ENCODE assay signal across 14 cellular contexts in the genomic region with DNA sequence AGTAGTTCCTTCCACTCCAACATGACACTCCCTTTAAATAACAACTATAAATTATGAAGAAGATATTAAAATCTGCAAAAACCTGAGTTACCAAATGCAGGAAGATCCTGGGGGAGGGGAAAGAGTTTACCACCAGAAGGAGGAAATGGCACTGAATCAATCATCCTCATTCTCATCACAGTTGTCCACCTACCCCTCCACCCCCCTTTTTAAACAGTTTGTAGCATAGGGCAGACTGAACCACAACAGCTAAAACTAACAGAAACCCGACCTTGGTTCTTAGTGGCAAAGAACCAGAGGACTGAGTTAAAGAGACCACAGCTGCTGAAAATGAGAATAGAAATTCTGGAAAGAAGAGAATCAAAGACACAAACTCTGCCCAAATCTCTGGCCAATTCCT.
DNase-seq lines count a peak whose midpoint lies in the region; ATAC-seq, FAIRE-seq and TF ChIP-seq lines count a peak whose summit lies in the region.
"Had no signal": no experiment of that assay in that cellular context is flagged by ENCODE, and none has a peak within 500 bp of the region (broad histone marks: within the 10 kb centered on the region; RNA-seq: fewer than 3 reads in every experiment).

No MANE protein-coding gene starts in this region.

- CTCF ChIA-PET in activated CD4-positive, alpha-beta memory T cell treated with anti-CD3 and anti-CD28 coated beads, Interleukin-2, amount 10 ng/mL, durations not matched to agents 7 days and 5 days (lab: Charles Lee), result no interaction called here
- CTCF ChIA-PET in activated CD4-positive, alpha-beta memory T cell treated with anti-CD3 and anti-CD28 coated beads for 36 hours (lab: Charles Lee), result interaction anchor here (0.6 to 1.1 kb wide), 2 partner anchors 10 to 54 kb away, joined by 3 to 5 read pairs; no protein-coding TSS in a partner anchor

- H3K4me3 Mint-ChIP-seq in activated CD4-positive, alpha-beta memory T cell treated with anti-CD3 and anti-CD28 coated beads, Interleukin-2, amount 10 ng/mL, durations not matched to agents 7 days and 5 days, result no peak overlapping the region
- H3K4me3 Mint-ChIP-seq in activated CD4-positive, alpha-beta memory T cell treated with anti-CD3 and anti-CD28 coated beads for 36 hours, result no peak overlapping the region
- H3K4me3 Mint-ChIP-seq in astrocyte (ENCODE audit: unreplicated experiment), result no peak overlapping the region
- no peak overlapping the region for H3K4me3 Mint-ChIP-seq in stimulated activated memory B cell treated with anti-CD40 and anti-IgM and Interleukin-4, amounts not matched to agents 10 μg/mL and 1 μg/mL and 100 μg/mL, for 72 hours
- H3K4me3 Mint-ChIP-seq: activated naive CD4-positive, alpha-beta T cell treated with anti-CD3 and anti-CD28 coated beads for 36 hours had no signal

- H4K20me1 ChIP-seq in astrocyte (ENCODE audit: insufficient read depth, low read length), result peaks cover 74% of the 10 kb centered on the region

- no peaks in the 10 kb centered on the region for H3K27me3 Mint-ChIP-seq in activated CD4-positive, alpha-beta memory T cell treated with anti-CD3 and anti-CD28 coated beads, Interleukin-2, amount 10 ng/mL, durations not matched to agents 7 days and 5 days
- H3K27me3 Mint-ChIP-seq in activated CD4-positive, alpha-beta memory T cell treated with anti-CD3 and anti-CD28 coated beads for 36 hours, result no peaks in the 10 kb centered on the region
- H3K27me3 Mint-ChIP-seq in astrocyte (ENCODE audit: low read depth, unreplicated experiment), result no peaks in the 10 kb centered on the region
- H3K27me3 Mint-ChIP-seq in stimulated activated memory B cell treated with anti-CD40 and anti-IgM and Interleukin-4, amounts not matched to agents 10 μg/mL and 1 μg/mL and 100 μg/mL, for 72 hours, result no peaks in the 10 kb centered on the region

- H3K79me2 ChIP-seq in astrocyte (ENCODE audit: insufficient read depth, low read length), result peaks cover 90% of the 10 kb centered on the region

- in situ Hi-C loops in KBM-7 (cut with MboI; ENCODE audit: low pct_unique_long_range_greater_than_20kb, low sequenced_read_pairs), result no loop called here

- H3K4me3 ChIP-seq in astrocyte (ENCODE audit: insufficient read depth, low read depth, low read length) (no peak overlapping the region), right atrium auricular region (no peak overlapping the region), H7 (ENCODE audit: insufficient read depth, low read depth, low read length) (no peak overlapping the region)
- H3K4me3 ChIP-seq: ovary had no signal

- H3K27ac ChIP-seq in astrocyte (ENCODE audit: low read depth, low read length) (no peak overlapping the region), right atrium auricular region (no peak overlapping the region)
- H3K27ac ChIP-seq: ovary had no signal

- TF ChIP-seq CTCF in astrocyte (IDR thresholded peaks at IDR 0.05; ENCODE audit: insufficient read depth, low read depth, low read length) (no peak), right atrium auricular region (IDR thresholded peaks at IDR 0.05) (no peak)

- H3K9ac ChIP-seq in astrocyte (ENCODE audit: low read length), result no peak overlapping the region

- peaks cover 20% of the 10 kb centered on the region for H3K36me3 Mint-ChIP-seq in activated CD4-positive, alpha-beta memory T cell treated with anti-CD3 and anti-CD28 coated beads, Interleukin-2, amount 10 ng/mL, durations not matched to agents 7 days and 5 days (ENCODE audit: low read depth)
- H3K36me3 Mint-ChIP-seq in activated CD4-positive, alpha-beta memory T cell treated with anti-CD3 and anti-CD28 coated beads for 36 hours, result peaks cover 13% of the 10 kb centered on the region
- H3K36me3 Mint-ChIP-seq in astrocyte (ENCODE audit: low read depth, unreplicated experiment), result peaks cover 5% of the 10 kb centered on the region
- H3K36me3 Mint-ChIP-seq in stimulated activated memory B cell treated with anti-CD40 and anti-IgM and Interleukin-4, amounts not matched to agents 10 μg/mL and 1 μg/mL and 100 μg/mL, for 72 hours, result peaks cover 38% of the 10 kb centered on the region

- ATAC-seq in stimulated activated memory B cell treated with anti-CD40 and anti-IgM and Interleukin-4, amounts not matched to agents 10 μg/mL and 1 μg/mL and 100 μg/mL, for 72 hours, result no peak

- peak overlapping the region; percentile 52 for H3K27ac Mint-ChIP-seq in activated CD4-positive, alpha-beta memory T cell treated with anti-CD3 and anti-CD28 coated beads, Interleukin-2, amount 10 ng/mL, durations not matched to agents 7 days and 5 days
- no peak overlapping the region for H3K27ac Mint-ChIP-seq in activated CD4-positive, alpha-beta memory T cell treated with anti-CD3 and anti-CD28 coated beads for 36 hours
- peak overlapping the region; percentile 70 for H3K27ac Mint-ChIP-seq in astrocyte (ENCODE audit: unreplicated experiment)
- H3K27ac Mint-ChIP-seq in stimulated activated memory B cell treated with anti-CD40 and anti-IgM and Interleukin-4, amounts not matched to agents 10 μg/mL and 1 μg/mL and 100 μg/mL, for 72 hours, result peak overlapping the region; percentile 17

- H3K9me3 ChIP-seq in astrocyte (ENCODE audit: insufficient read depth, low read depth, low read length) (no peaks in the 10 kb centered on the region), right atrium auricular region (no peaks in the 10 kb centered on the region)
- H3K9me3 ChIP-seq: ovary had no signal

- no peak overlapping the region for H2AFZ ChIP-seq in astrocyte (ENCODE audit: low read depth, low read length)

- POLR2A ChIA-PET in activated CD4-positive, alpha-beta memory T cell treated with anti-CD3 and anti-CD28 coated beads, Interleukin-2, amount 10 ng/mL, durations not matched to agents 7 days and 5 days (lab: Charles Lee), result no interaction called here
- POLR2A ChIA-PET in activated CD4-positive, alpha-beta memory T cell treated with anti-CD3 and anti-CD28 coated beads for 36 hours (lab: Charles Lee), result no interaction called here

- peaks cover 31% of the 10 kb centered on the region for H3K4me1 Mint-ChIP-seq in activated CD4-positive, alpha-beta memory T cell treated with anti-CD3 and anti-CD28 coated beads, Interleukin-2, amount 10 ng/mL, durations not matched to agents 7 days and 5 days
- H3K4me1 Mint-ChIP-seq in activated CD4-positive, alpha-beta memory T cell treated with anti-CD3 and anti-CD28 coated beads for 36 hours (ENCODE audit: low read depth), result peaks cover 45% of the 10 kb centered on the region
- H3K4me1 Mint-ChIP-seq in astrocyte (ENCODE audit: low read depth, unreplicated experiment), result peaks cover 21% of the 10 kb centered on the region
- peaks cover 49% of the 10 kb centered on the region for H3K4me1 Mint-ChIP-seq in stimulated activated memory B cell treated with anti-CD40 and anti-IgM and Interleukin-4, amounts not matched to agents 10 μg/mL and 1 μg/mL and 100 μg/mL, for 72 hours

- no peak for FAIRE-seq in astrocyte (lab: Jason Lieb, UNC)
- FAIRE-seq: colon had no signal

- H3K4me1 ChIP-seq in astrocyte (ENCODE audit: insufficient read depth, low read length) (peaks cover 4% of the 10 kb centered on the region), right atrium auricular region (no peaks in the 10 kb centered on the region)

- H3K9me3 Mint-ChIP-seq in activated CD4-positive, alpha-beta memory T cell treated with anti-CD3 and anti-CD28 coated beads, Interleukin-2, amount 10 ng/mL, durations not matched to agents 7 days and 5 days, result no peaks in the 10 kb centered on the region
- no peaks in the 10 kb centered on the region for H3K9me3 Mint-ChIP-seq in activated CD4-positive, alpha-beta memory T cell treated with anti-CD3 and anti-CD28 coated beads for 36 hours
- H3K9me3 Mint-ChIP-seq in astrocyte (ENCODE audit: unreplicated experiment), result no peaks in the 10 kb centered on the region
- H3K9me3 Mint-ChIP-seq in stimulated activated memory B cell treated with anti-CD40 and anti-IgM and Interleukin-4, amounts not matched to agents 10 μg/mL and 1 μg/mL and 100 μg/mL, for 72 hours, result no peaks in the 10 kb centered on the region
- H3K9me3 Mint-ChIP-seq: activated naive CD4-positive, alpha-beta T cell treated with anti-CD3 and anti-CD28 coated beads for 36 hours had no signal

- H3K27me3 ChIP-seq in astrocyte (ENCODE audit: insufficient read depth, low read length), result no peaks in the 10 kb centered on the region
- no peaks in the 10 kb centered on the region for H3K27me3 ChIP-seq in right atrium auricular region
- H3K27me3 ChIP-seq in H7 (ENCODE audit: control insufficient read depth, insufficient read depth, low read length), result no peaks in the 10 kb centered on the region
- H3K27me3 ChIP-seq: ovary had no signal

- intact Hi-C loops in activated CD4-positive, alpha-beta memory T cell treated with anti-CD3 and anti-CD28 coated beads for 36 hours (cut with micrococcal nuclease), result loop anchor here (1.0 to 2.0 kb wide), 2 partner anchors 8 to 49 kb away; no protein-coding TSS in a partner anchor

- no peak overlapping the region for H3K4me2 ChIP-seq in astrocyte (ENCODE audit: low read length)

- H3K36me3 ChIP-seq in astrocyte (ENCODE audit: insufficient read depth, low read length) (no peaks in the 10 kb centered on the region), right atrium auricular region (no peaks in the 10 kb centered on the region), H7 (replicated peaks; ENCODE audit: control insufficient read depth, insufficient read depth, low read length) (no peaks in the 10 kb centered on the region)
- H3K36me3 ChIP-seq: ovary had no signal

- DNase-seq in activated CD4-positive, alpha-beta memory T cell treated with anti-CD3 and anti-CD28 coated beads, Interleukin-2, amount 10 ng/mL, durations not matched to agents 7 days and 5 days, result no peak
- no peak for DNase-seq in activated CD4-positive, alpha-beta memory T cell treated with anti-CD3 and anti-CD28 coated beads for 36 hours
- DNase-seq in KBM-7 (peak; percentile 67), astrocyte (ENCODE audit: low read depth) (no peak), right atrium auricular region (ENCODE audit: low spot score) (no peak), H7 (no peak), HT-29 (ENCODE audit: low spot score) (no peak)
- DNase-seq: EL; ovary; Right ventricle myocardium superior; stimulated activated CD4-positive, alpha-beta T cell treated with anti-CD3 and anti-CD28 coated beads, Interleukin-4, amount 100 ng/mL, for 1 hour had no signal
